8 cellular contexts compared by ENCODE assay signal in the genomic region with DNA sequence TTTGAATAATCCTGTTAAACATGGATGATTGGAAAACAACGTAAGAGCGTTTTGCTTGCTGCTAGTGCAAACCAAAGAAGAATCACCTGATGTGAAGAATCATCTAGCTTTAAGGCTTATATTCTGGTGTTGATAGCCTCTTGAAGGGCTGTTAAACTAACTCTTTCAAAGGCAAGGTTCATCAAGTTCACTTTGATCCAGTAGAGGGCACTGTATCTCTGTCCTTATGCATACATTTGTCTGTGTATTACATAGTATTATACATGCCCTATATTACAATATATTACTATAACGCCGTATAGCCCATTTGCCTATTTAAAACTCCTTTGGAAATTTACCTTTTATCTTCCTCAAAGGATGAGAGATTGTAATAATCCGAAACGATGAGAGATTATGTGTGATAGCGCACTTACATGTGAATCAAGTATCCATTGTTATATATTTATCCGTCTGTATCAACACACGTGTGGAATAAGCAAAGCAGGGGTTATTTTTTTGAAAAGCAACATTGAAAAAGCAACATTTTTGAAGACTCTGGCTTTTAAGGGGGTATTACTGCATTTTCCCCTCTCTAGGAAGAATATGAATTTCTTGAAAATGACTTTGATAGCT. TPM values are rescaled to one million over a fixed set of nuclear protein-coding genes. Genes with fewer than 3 reads are reported as not detected.
A peak's percentile ranks its signal among the peaks of the same experiment; 100 is the strongest.
DNase-seq lines count a peak whose midpoint lies in the region; ATAC-seq, FAIRE-seq and TF ChIP-seq lines count a peak whose summit lies in the region.

No MANE protein-coding gene starts in this region.

- H3K9me3 ChIP-seq in kidney (ENCODE audit: control insufficient read depth in 1 of 2, low read length in 2 of 2) = peaks cover 0 to 4% of the 10 kb centered on the region in 2 donors

- TF ChIP-seq CTCF in kidney (IDR thresholded peaks at IDR 0.05; ENCODE audit: borderline replicate concordance, extremely low read depth, insufficient read depth) (peak; percentile 56), type B pancreatic cell (conservative IDR thresholded peaks at IDR 0.05) (peak; percentile 83)

- ATAC-seq in GM18517 (IDR thresholded peaks at IDR 0.05; ENCODE audit: unreplicated experiment) (no peak), GM21576 (IDR thresholded peaks at IDR 0.05; ENCODE audit: unreplicated experiment) (no peak)

- no peak overlapping the region for H3K27ac Mint-ChIP-seq in type B pancreatic cell

- no peak overlapping the region for H3K9ac ChIP-seq in kidney (ENCODE audit: low read length in 2 of 2)

- DNase-seq in COR-L47 (lab: John Stamatoyannopoulos, UW) (peak; percentile 7), H7 (peak; percentile 49), NCI-H345 treated with DMSO at 0.1 percent for 48 hours (lab: John Stamatoyannopoulos, UW; ENCODE audit: unreplicated experiment) (peak; percentile 20), amniotic epithelial cell (ENCODE audit: low read depth) (peak; percentile 0), kidney (no peak), type B pancreatic cell (ENCODE audit: extremely low spot score, unreplicated experiment) (no peak)

- peaks cover 37% of the 10 kb centered on the region for H3K27me3 Mint-ChIP-seq in type B pancreatic cell

- H3K4me3 ChIP-seq in H7 (ENCODE audit: insufficient read depth, low read depth, low read length) (no peak overlapping the region), kidney (ENCODE audit: low read length in 2 of 2) (no peak overlapping the region)

- H3K9me3 Mint-ChIP-seq in type B pancreatic cell = no peaks in the 10 kb centered on the region

- H3K36me3 ChIP-seq in H7 (replicated peaks; ENCODE audit: control insufficient read depth, insufficient read depth, low read length) (no peaks in the 10 kb centered on the region), kidney (ENCODE audit: control insufficient read depth in 1 of 2, insufficient read depth in 2 of 2, low read length in 2 of 2) (no peaks in the 10 kb centered on the region)

- no peaks in the 10 kb centered on the region for H3K4me1 ChIP-seq in kidney (ENCODE audit: control insufficient read depth in 1 of 2, insufficient read depth in 1 of 2, low read depth in 1 of 2, low read length in 2 of 2)

- H3K4me1 Mint-ChIP-seq in type B pancreatic cell (ENCODE audit: unreplicated experiment) = no peaks in the 10 kb centered on the region

- H3K27me3 ChIP-seq in H7 (ENCODE audit: control insufficient read depth, insufficient read depth, low read length) = no peaks in the 10 kb centered on the region; the same call in 1 of the 2 replicates

- no peak overlapping the region for H3K4me3 Mint-ChIP-seq in type B pancreatic cell

- no peaks in the 10 kb centered on the region for H3K36me3 Mint-ChIP-seq in type B pancreatic cell

- intact Hi-C loops in kidney (cut with DNase I) = no loop called here

- H3K27ac ChIP-seq in kidney (ENCODE audit: low read depth in 2 of 2, low read length in 2 of 2) = no peak overlapping the region

- FAIRE-seq in kidney (lab: Jason Lieb, UNC) = no peak

RNA-seq across cellular contexts. Expression of a gene that starts 50.8 kb away (rescaled TPM):
- total RNA-seq in H7 (2014; rRNA removed; shearing (Covaris generic)) = 0.63 TPM in 1 of 2 replicates, not detected in the other
- 8.5 TPM for total RNA-seq in kidney
- 6.4 TPM for polyA plus RNA-seq in kidney (ENCODE audit: insufficient read depth, low read depth, low replicate concordance)
- 0.48 and 6.3 TPM in 2 replicates for total RNA-seq in type B pancreatic cell (ENCODE audit: low replicate concordance)

Comparison
In these comparisons a context has a peak if more than half of its experiments do, and no peak if none do; other contexts are left out.
1. DNase-seq: peak in COR-L47 (single experiment), H7 (single experiment), NCI-H345 treated with DMSO at 0.1 percent for 48 hours (single experiment) and amniotic epithelial cell (single experiment); none in kidney (single experiment) and type B pancreatic cell (single experiment).